In the genomic region with DNA sequence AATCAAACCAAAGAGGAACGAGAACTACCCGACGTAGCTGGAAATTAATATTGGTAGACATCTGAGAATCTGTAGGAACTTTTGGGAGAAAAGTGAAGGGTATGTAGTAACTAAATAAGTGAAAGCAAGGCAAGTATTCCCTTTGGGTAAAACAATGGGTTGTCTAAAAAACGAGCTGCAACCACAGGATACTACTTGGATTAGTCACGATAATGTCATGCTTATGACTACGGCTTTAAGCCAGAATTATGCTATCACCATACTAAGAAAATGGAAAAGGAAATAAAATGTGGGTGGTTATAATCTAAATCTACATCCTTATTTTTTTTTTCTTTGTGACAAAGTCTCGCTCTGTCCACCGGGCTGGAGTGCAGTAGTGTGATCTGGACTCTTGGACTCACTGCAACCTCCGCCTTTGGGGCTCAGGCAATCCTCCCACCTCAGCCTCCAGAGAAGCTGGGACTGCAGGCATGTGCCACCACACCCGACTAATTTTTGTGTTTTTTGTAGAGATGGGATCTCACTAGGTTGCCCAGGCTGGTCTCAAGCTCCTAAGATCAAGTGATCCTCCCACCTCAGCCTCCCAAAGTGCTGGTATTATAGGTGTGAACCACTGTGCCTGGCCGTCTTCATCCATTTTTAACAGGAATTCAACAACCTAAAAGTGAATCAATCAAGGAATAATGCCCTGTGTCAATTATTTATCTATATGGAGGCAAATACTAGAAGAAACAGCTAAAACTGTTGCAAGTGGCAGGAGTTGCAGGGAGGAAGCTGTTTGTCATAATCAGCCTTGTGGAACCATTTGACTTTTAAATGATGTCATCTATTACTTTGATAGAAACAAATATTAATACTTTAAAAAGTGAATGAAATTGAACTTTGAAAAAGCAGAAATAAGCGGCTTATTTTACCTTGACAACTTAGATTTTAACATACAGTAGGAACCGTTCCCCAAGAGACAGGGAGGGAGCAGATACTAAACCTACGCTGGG, we compare ENCODE assay signal across 13 cellular contexts.
A peak's percentile ranks its signal among the peaks of the same experiment; 100 is the strongest.
DNase-seq lines count a peak whose midpoint lies in the region; ATAC-seq, FAIRE-seq and TF ChIP-seq lines count a peak whose summit lies in the region.
"Had no signal": no experiment of that assay in that cellular context is flagged by ENCODE, and none has a peak within 500 bp of the region (broad histone marks: within the 10 kb centered on the region; RNA-seq: fewer than 3 reads in every experiment).

No MANE protein-coding gene starts in this region.

- no peak for FAIRE-seq in bronchial epithelial cell (lab: Jason Lieb, UNC)
- FAIRE-seq: D721Med had no signal

- WGBS in prostate gland, result 94% methylated on average over 14 of the region's 14 CpGs

- H3K36me3 ChIP-seq in bronchial epithelial cell (ENCODE audit: control insufficient read depth, insufficient read depth, low read length), result no peaks in the 10 kb centered on the region
- no peaks in the 10 kb centered on the region for H3K36me3 ChIP-seq in prostate gland
- H3K36me3 ChIP-seq: thyroid gland had no signal

- H3K27me3 ChIP-seq in bronchial epithelial cell (ENCODE audit: control insufficient read depth, insufficient read depth, low read length), result no peaks in the 10 kb centered on the region
- no peaks in the 10 kb centered on the region for H3K27me3 ChIP-seq in prostate gland (replicated peaks; ENCODE audit: insufficient read depth)
- H3K27me3 ChIP-seq: thyroid gland had no signal

- no peak for TF ChIP-seq POLR2A in prostate gland (IDR thresholded peaks at IDR 0.05)

- intact Hi-C loops in prostate gland (cut with DNase I), result loop anchor here (2.0 kb wide), 1 partner anchor 163 kb away; no protein-coding TSS in a partner anchor

- no peak for ATAC-seq in HG03175 (IDR thresholded peaks at IDR 0.05; ENCODE audit: unreplicated experiment)
- ATAC-seq in GM19351 (IDR thresholded peaks at IDR 0.05; ENCODE audit: unreplicated experiment), result no peak
- ATAC-seq: Panc1 had no signal

- TF ChIP-seq CTCF in bronchial epithelial cell (IDR thresholded peaks at IDR 0.05; ENCODE audit: insufficient read depth, low read length, severe bottlenecking), result no peak
- no peak for TF ChIP-seq CTCF in prostate gland (IDR thresholded peaks at IDR 0.05)

- no peaks in the 10 kb centered on the region for H3K9me3 ChIP-seq in prostate gland
- H3K9me3 ChIP-seq: thyroid gland had no signal

- DNase-seq in Daoy (ENCODE audit: low read depth), result peak; percentile 57
- peak; percentile 35 for DNase-seq in HS-5 (ENCODE audit: low read depth)
- peak; percentile 87 for DNase-seq in bronchial epithelial cell (ENCODE audit: low read depth)
- DNase-seq in myocyte (ENCODE audit: low read depth), result peak; percentile 45
- DNase-seq in SHP77 (lab: John Stamatoyannopoulos, UW), result no peak
- DNase-seq in prostate gland (ENCODE audit: low spot score), result no peak
- DNase-seq: KG1, NCI-H2107, thyroid gland had no signal

- H3K27ac ChIP-seq in prostate gland, result no peak overlapping the region
- H3K27ac ChIP-seq: thyroid gland had no signal

- no peaks in the 10 kb centered on the region for H3K4me1 ChIP-seq in prostate gland (replicated peaks)
- H3K4me1 ChIP-seq: thyroid gland had no signal

- H3K4me3 ChIP-seq in bronchial epithelial cell (ENCODE audit: low read depth, low read length) (no peak overlapping the region), prostate gland (no peak overlapping the region)
- H3K4me3 ChIP-seq: thyroid gland had no signal

Comparison
In these comparisons a context has a peak if more than half of its experiments do, and no peak if none do; other contexts are left out.
1. DNase-seq: peak in Daoy (single experiment), HS-5 (single experiment), bronchial epithelial cell (single experiment) and myocyte (single experiment); none in SHP77 (0 of 2) and prostate gland (single experiment).